8 cellular contexts compared by ENCODE assay signal in the genomic region with DNA sequence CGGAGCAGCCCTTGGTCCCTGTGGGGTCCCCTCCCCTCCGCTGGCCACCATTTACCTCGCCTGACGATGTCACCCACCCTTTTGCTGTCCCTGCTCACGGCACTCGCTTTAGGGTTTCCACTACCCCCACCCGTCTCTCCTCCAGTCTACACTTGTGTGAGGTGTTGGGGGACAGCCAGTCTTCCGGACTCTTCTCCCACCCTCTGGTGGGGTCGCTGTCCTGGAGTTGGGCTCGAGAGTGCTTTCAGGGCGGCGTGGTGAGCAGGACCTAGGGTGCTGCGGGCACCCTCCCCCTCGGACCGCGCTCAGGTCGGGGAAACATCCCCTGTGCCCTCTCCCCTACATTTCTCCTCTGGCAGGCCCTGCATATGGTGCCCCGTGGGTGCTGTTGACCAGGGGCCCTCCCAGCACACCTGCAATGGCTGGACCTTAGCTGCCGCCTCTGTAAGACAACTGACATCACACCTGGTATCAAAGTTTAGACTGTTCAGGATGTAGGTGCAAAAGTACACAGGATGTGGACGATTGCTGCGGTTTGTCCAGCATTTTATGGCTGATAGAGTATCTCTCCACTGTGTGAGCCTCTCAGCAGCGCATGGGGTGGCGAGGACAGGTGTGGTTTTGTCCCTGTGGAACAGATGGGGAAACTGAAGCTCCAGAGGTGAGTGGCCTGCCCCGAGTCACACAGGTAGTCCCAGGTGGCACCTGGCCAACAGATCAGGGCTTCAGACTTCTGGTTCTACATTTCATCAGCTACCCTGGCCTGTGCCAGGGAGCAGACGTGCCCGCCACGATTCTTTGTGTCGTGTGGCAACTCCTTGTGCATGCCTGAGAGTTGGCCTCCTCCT. TPM values are rescaled to one million over a fixed set of nuclear protein-coding genes. Genes with fewer than 3 reads are reported as not detected.
DNase-seq lines count a peak whose midpoint lies in the region; ATAC-seq and TF ChIP-seq lines count a peak whose summit lies in the region.

No MANE protein-coding gene starts in this region.

- ATAC-seq in omental fat pad (ENCODE audit: low FRiP score), result no peak
- ATAC-seq in GM19351 (IDR thresholded peaks at IDR 0.05; ENCODE audit: unreplicated experiment), result no peak
- no peak for ATAC-seq in HG02973 (IDR thresholded peaks at IDR 0.05; ENCODE audit: unreplicated experiment)

- no peaks in the 10 kb centered on the region for H3K27me3 ChIP-seq in esophagus muscularis mucosa

- 24% methylated on average over 10 of the region's 28 CpGs for WGBS in esophagus muscularis mucosa

- TF ChIP-seq POLR2A in esophagus muscularis mucosa (IDR thresholded peaks at IDR 0.05; ENCODE audit: low read depth), result no peak

- no peak for TF ChIP-seq EP300 in esophagus muscularis mucosa (IDR thresholded peaks at IDR 0.05)

- peak; percentile 39 to 49 for DNase-seq in activated CD4-positive, alpha-beta T cell treated with anti-CD3 and anti-CD28 coated beads, Interleukin-2, amount 50 U/mL, for 48 hours
- DNase-seq in activated CD4-positive, alpha-beta T cell treated with anti-CD3 and anti-CD28 coated beads, Interleukin-2, amount 50 U/mL, for 1 hour, result no peak
- DNase-seq in esophagus muscularis mucosa (ENCODE audit: extremely low spot score) (no peak), omental fat pad (ENCODE audit: low spot score) (peak; percentile 34), KBM-7 (no peak)

- peaks cover 0 to 8% (median 6%) of the 10 kb centered on the region in 4 donors for H3K36me3 ChIP-seq in esophagus muscularis mucosa

- H3K4me1 ChIP-seq in esophagus muscularis mucosa, result peaks cover 66 to 83% (median 72%) of the 10 kb centered on the region in 4 donors

- in situ Hi-C loops in KBM-7 (cut with MboI; ENCODE audit: low pct_unique_long_range_greater_than_20kb, low sequenced_read_pairs), result no loop called here

- H3K27ac ChIP-seq in VCaP (peak overlapping the region; percentile 100), esophagus muscularis mucosa (replicated peaks in 1 of 4) (peak overlapping the region; percentile 87 to 89 (median 88))

- intact Hi-C loops in esophagus muscularis mucosa (cut with DNase I), result no loop called here

- H3K4me3 ChIP-seq in esophagus muscularis mucosa, result peak overlapping the region; percentile 78 to 99 (median 98)

- TF ChIP-seq CTCF in VCaP (conservative IDR thresholded peaks at IDR 0.05) (no peak), esophagus muscularis mucosa (IDR thresholded peaks at IDR 0.05) (no peak), omental fat pad (IDR thresholded peaks at IDR 0.05) (no peak)

- H3K9me3 ChIP-seq in esophagus muscularis mucosa, result no peaks in the 10 kb centered on the region

RNA-seq across cellular contexts. Expression of a gene that starts 1.1 kb away (rescaled TPM):
- total RNA-seq in esophagus muscularis mucosa, result 10 to 100 TPM; 46.9 to 68.8 (median 59.5) TPM
- 100 to 1,000 TPM in 1 of 4 donors, 10 to 100 TPM in 3; 42.6 to 106 (median 50.7) TPM for total RNA-seq in omental fat pad

RNA-seq across cellular contexts. Expression of a gene that starts 21.7 kb away (rescaled TPM):
- total RNA-seq in esophagus muscularis mucosa (10 to 100 TPM; 27.7 to 53.0 (median 39.5) TPM), omental fat pad (10 to 100 TPM; 18.6 to 78.2 (median 28.6) TPM)

RNA-seq across cellular contexts. Expression of a gene that starts 35.9 kb away (rescaled TPM):
- total RNA-seq in esophagus muscularis mucosa (10 to 100 TPM; 28.2 to 51.5 (median 44.0) TPM), omental fat pad (10 to 100 TPM; 22.6 to 44.6 (median 28.3) TPM)

Comparison
In these comparisons a context has a peak if more than half of its experiments do, and no peak if none do; other contexts are left out.
1. DNase-seq: peak in activated CD4-positive, alpha-beta T cell treated with anti-CD3 and anti-CD28 coated beads, Interleukin-2, amount 50 U/mL, for 48 hours (2 of 2) and omental fat pad (single experiment); none in activated CD4-positive, alpha-beta T cell treated with anti-CD3 and anti-CD28 coated beads, Interleukin-2, amount 50 U/mL, for 1 hour (single experiment), esophagus muscularis mucosa (single experiment) and KBM-7 (single experiment).